7 cellular contexts compared by ENCODE assay signal in genomic region chr5:9544502-9545300, GRCh38. TPM values are rescaled to one million over a fixed set of nuclear protein-coding genes. Genes with fewer than 3 reads are reported as not detected.
DNase-seq lines count a peak whose midpoint lies in the region; FAIRE-seq and TF ChIP-seq lines count a peak whose summit lies in the region.

No MANE protein-coding gene starts in this region.

- 0 out of 2 replicates have a peak, but pooled peaks have one; percentile 10 for TF ChIP-seq POLR2A in H54 (IDR thresholded peaks at IDR 0.05; ENCODE audit: low read depth, low read length)

- H3K4me3 ChIP-seq in fibroblast of lung (replicated peaks in 1 of 4; ENCODE audit: control extremely low read depth in 1 of 4, insufficient read depth in 1 of 4, low read depth in 3 of 4, low read length in 4 of 4), result peak overlapping the region; percentile 77 to 98 (median 82)
- H3K4me3 ChIP-seq in mucosa of stomach (ENCODE audit: low read length), result peak overlapping the region; percentile 88

- H3K36me3 ChIP-seq in fibroblast of lung (ENCODE audit: control insufficient read depth, insufficient read depth, low read length) (peaks cover 6% of the 10 kb centered on the region), mucosa of stomach (ENCODE audit: control insufficient read depth, insufficient read depth, low read length) (no peaks in the 10 kb centered on the region)

- DNase-seq in GM10266 (ENCODE audit: extremely low spot score), result peak; percentile 74
- peak; percentile 75 for DNase-seq in H54 (ENCODE audit: insufficient read length, low spot score)
- DNase-seq in NCI-H1694 (lab: John Stamatoyannopoulos, UW), result peak; percentile 44
- DNase-seq in activated T-cell treated with anti-CD3 and anti-CD28 coated beads for 1 hour (ENCODE audit: low read depth), result peak; percentile 31
- DNase-seq in fibroblast of lung (ENCODE audit: low read depth in 2 of 2), result peak; percentile 75 to 85
- peak; percentile 75 for DNase-seq in stromal cell of bone marrow (ENCODE audit: low read depth)

- H3K9me3 ChIP-seq in fibroblast of lung (ENCODE audit: control insufficient read depth, insufficient read depth, low read depth, low read length), result no peaks in the 10 kb centered on the region
- H3K9me3 ChIP-seq in mucosa of stomach (ENCODE audit: control insufficient read depth, low read length), result no peaks in the 10 kb centered on the region

- H3K9ac ChIP-seq in fibroblast of lung (ENCODE audit: insufficient read depth, low read length) (peak overlapping the region; percentile 79), mucosa of stomach (ENCODE audit: low read length) (peak overlapping the region; percentile 66)

- H3K27ac ChIP-seq in fibroblast of lung (ENCODE audit: insufficient read depth, low read length), result peak overlapping the region; percentile 66

- H3K4me1 ChIP-seq in fibroblast of lung (ENCODE audit: control insufficient read depth, extremely low read depth, insufficient read depth, low read length) (no peaks in the 10 kb centered on the region), mucosa of stomach (ENCODE audit: control insufficient read depth, insufficient read depth, low read length) (no peaks in the 10 kb centered on the region)

- H3K27me3 ChIP-seq in fibroblast of lung (ENCODE audit: control insufficient read depth, insufficient read depth, low read length), result no peaks in the 10 kb centered on the region
- H3K27me3 ChIP-seq in mucosa of stomach (ENCODE audit: control insufficient read depth, insufficient read depth, low read length), result peaks cover 9% of the 10 kb centered on the region

- H4K20me1 ChIP-seq in fibroblast of lung (ENCODE audit: control insufficient read depth, extremely low read depth, insufficient read depth, low read length), result no peaks in the 10 kb centered on the region

- FAIRE-seq in H54 (lab: Jason Lieb, UNC), result no peak

- H3K4me2 ChIP-seq in fibroblast of lung (ENCODE audit: extremely low read depth, insufficient read depth, low read length), result peak overlapping the region; percentile 75

- peak; percentile 86 for TF ChIP-seq CTCF in GM10266 (IDR thresholded peaks at IDR 0.05; ENCODE audit: control insufficient read depth, insufficient read depth, low read depth, missing control alignments)
- TF ChIP-seq CTCF in fibroblast of lung (conservative IDR thresholded peaks at IDR 0.05 in 1 of 2, IDR thresholded peaks at IDR 0.05 in 1 of 2; ENCODE audit: low read depth in 1 of 2, low read length in 2 of 2), result peak; percentile 73 to 96

- peaks cover 76% of the 10 kb centered on the region for H3K79me2 ChIP-seq in fibroblast of lung (ENCODE audit: control insufficient read depth, insufficient read depth, low read length)

- peak overlapping the region; percentile 37 for H2AFZ ChIP-seq in fibroblast of lung (ENCODE audit: low read length)

RNA-seq across cellular contexts. Expression of gene SEMA5A, which starts 1.2 kb away (rescaled TPM):
- 17.7 and 30.6 TPM in 2 replicates for total RNA-seq in fibroblast of lung
- polyA plus RNA-seq in fibroblast of lung, result 25.1 and 49.0 TPM in 2 replicates
- polyA plus RNA-seq in fibroblast of lung (2012), result 12.6 and 29.0 TPM in 2 replicates
- polyA minus RNA-seq in fibroblast of lung (ENCODE audit: low replicate concordance), result 215 and 353 TPM in 2 replicates

Comparison
In these comparisons a context has a peak if more than half of its experiments do, and no peak if none do; other contexts are left out.
1. Peak in every context shown above with its lines: DNase-seq, H3K4me3 ChIP-seq and H3K27ac ChIP-seq.